In the genomic region with DNA sequence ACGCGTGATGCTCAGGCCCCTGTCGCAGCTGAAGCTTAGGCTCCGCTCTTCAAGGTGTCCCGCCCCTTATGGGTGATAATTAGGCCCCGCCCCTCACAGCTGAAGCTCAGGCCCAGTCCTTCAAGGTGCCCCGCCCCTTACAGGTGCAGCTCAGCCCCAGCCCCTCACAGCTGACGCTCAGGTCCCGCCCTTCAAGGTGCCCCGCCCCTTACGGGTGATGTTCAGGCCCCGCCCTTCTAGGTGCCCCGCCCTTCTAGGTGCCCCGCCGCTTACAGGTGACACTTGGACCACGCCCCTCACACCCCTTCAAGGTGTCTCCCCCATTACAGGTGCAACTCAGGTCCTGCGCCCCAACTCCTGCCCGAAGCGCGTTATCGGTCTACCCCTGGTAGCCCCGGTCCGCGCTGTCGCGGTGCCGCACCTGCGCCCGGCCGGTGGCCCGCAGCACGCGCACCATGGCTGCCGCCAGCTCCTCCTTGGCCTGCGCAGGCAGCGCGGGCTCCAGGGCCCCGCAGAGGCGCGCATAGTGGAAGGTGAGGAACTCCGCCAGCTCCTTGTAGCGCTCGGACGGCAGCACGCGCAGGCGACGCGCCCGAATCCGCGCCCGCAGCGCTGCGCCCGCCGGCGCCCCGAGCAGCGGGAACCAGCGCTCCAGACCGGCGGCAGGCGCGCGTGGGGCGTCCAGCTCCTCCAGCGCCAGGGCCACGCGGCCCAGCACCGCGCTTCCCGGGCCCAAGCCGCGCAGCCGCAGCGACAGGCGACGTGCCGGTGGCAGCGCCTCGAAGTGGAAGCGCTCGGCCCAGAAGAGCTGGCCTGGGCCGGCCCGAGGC, we compare ENCODE assay signal across 1 cellular context.
TF ChIP-seq lines count a peak whose summit lies in the region.

No MANE protein-coding gene starts in this region.

TF ChIP-seq in HepG2, 621 proteins besides CTCF, POLR2A, EP300 and RAD21:
- no peak for TF ChIP-seq ZNF367 (CRISPR knock-in tag; IDR thresholded peaks at IDR 0.05; ENCODE audit: borderline replicate concordance)
- no peak for TF ChIP-seq HCFC1 (IDR thresholded peaks at IDR 0.05; ENCODE audit: low read depth, low read length)
- TF ChIP-seq WIZ (CRISPR knock-in tag; IDR thresholded peaks at IDR 0.05), result no peak
- TF ChIP-seq CBX1 (IDR thresholded peaks at IDR 0.05; ENCODE audit: low read depth), result no peak
- TF ChIP-seq, protein P1, sequence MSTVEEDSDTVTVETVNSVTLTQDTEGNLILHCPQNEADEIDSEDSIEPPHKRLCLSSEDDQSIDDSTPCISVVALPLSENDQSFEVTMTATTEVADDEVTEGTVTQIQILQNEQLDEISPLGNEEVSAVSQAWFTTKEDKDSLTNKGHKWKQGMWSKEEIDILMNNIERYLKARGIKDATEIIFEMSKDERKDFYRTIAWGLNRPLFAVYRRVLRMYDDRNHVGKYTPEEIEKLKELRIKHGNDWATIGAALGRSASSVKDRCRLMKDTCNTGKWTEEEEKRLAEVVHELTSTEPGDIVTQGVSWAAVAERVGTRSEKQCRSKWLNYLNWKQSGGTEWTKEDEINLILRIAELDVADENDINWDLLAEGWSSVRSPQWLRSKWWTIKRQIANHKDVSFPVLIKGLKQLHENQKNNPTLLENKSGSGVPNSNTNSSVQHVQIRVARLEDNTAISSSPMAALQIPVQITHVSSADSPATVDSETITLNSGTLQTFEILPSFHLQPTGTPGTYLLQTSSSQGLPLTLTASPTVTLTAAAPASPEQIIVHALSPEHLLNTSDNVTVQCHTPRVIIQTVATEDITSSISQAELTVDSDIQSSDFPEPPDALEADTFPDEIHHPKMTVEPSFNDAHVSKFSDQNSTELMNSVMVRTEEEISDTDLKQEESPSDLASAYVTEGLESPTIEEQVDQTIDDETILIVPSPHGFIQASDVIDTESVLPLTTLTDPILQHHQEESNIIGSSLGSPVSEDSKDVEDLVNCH (CRISPR knock-in tag; IDR thresholded peaks at IDR 0.05), result no peak
- no peak for TF ChIP-seq MEF2D (CRISPR knock-in tag; IDR thresholded peaks at IDR 0.05)
- TF ChIP-seq, protein P2, sequence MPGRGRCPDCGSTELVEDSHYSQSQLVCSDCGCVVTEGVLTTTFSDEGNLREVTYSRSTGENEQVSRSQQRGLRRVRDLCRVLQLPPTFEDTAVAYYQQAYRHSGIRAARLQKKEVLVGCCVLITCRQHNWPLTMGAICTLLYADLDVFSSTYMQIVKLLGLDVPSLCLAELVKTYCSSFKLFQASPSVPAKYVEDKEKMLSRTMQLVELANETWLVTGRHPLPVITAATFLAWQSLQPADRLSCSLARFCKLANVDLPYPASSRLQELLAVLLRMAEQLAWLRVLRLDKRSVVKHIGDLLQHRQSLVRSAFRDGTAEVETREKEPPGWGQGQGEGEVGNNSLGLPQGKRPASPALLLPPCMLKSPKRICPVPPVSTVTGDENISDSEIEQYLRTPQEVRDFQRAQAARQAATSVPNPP (CRISPR knock-in tag; IDR thresholded peaks at IDR 0.05), result no peak
- TF ChIP-seq ZNF224 (CRISPR knock-in tag; IDR thresholded peaks at IDR 0.05), result no peak
